Comparison of ENCODE assay signal across 23 cellular contexts in genomic region chr2:126678278-126679073, GRCh38. TPM values are rescaled to one million over a fixed set of nuclear protein-coding genes. Genes with fewer than 3 reads are reported as not detected.
DNase-seq lines count a peak whose midpoint lies in the region; ATAC-seq lines count a peak whose summit lies in the region.
"Had no signal": no experiment of that assay in that cellular context is flagged by ENCODE, and none has a peak within 500 bp of the region (broad histone marks: within the 10 kb centered on the region; RNA-seq: fewer than 3 reads in every experiment).

No MANE protein-coding gene starts in this region.

- H3K4me3 ChIP-seq in BLaER1 (no peak overlapping the region), right cardiac atrium (ENCODE audit: low read length) (no peak overlapping the region)
- H3K4me3 ChIP-seq: thoracic aorta had no signal

- H3K27ac ChIP-seq in BLaER1, result peak overlapping the region; percentile 55
- H3K27ac ChIP-seq in right cardiac atrium (ENCODE audit: low read length), result no peak overlapping the region
- H3K27ac ChIP-seq: thoracic aorta, WERI-Rb-1 had no signal

- H3K9ac ChIP-seq in BLaER1, result no peak overlapping the region

- H3K27me3 ChIP-seq in BLaER1, result no peaks in the 10 kb centered on the region
- H3K27me3 ChIP-seq in right cardiac atrium (ENCODE audit: control insufficient read depth, insufficient read depth), result no peaks in the 10 kb centered on the region

- peaks cover 9% of the 10 kb centered on the region for H3K9me3 Mint-ChIP-seq in activated CD4-positive, alpha-beta T cell treated with anti-CD3 and anti-CD28 coated beads, Interleukin-2, amount 10 ng/mL, durations not matched to agents 24 days and 14 days
- H3K9me3 Mint-ChIP-seq in activated T-helper 2 cell treated with anti-CD3 and anti-CD28 coated beads, Interferon-gamma antibody, Interleukin-2, Interleukin-4, amounts not matched to agents 10 μg/mL and 5 μg/mL and 100 μg/mL, durations not matched to agents 14 hours and 24 hours and 36 hours, result peaks cover 22% of the 10 kb centered on the region

- peaks cover 100% of the 10 kb centered on the region for H4K20me1 ChIP-seq in BLaER1

- no peaks in the 10 kb centered on the region for H3K27me3 Mint-ChIP-seq in activated CD4-positive, alpha-beta T cell treated with anti-CD3 and anti-CD28 coated beads, Interleukin-2, amount 10 ng/mL, durations not matched to agents 24 days and 14 days
- no peaks in the 10 kb centered on the region for H3K27me3 Mint-ChIP-seq in activated T-helper 2 cell treated with anti-CD3 and anti-CD28 coated beads, Interferon-gamma antibody, Interleukin-2, Interleukin-4, amounts not matched to agents 10 μg/mL and 5 μg/mL and 100 μg/mL, durations not matched to agents 14 hours and 24 hours and 36 hours (ENCODE audit: low read depth)

- peaks cover 66% of the 10 kb centered on the region for H3K36me3 Mint-ChIP-seq in activated CD4-positive, alpha-beta T cell treated with anti-CD3 and anti-CD28 coated beads, Interleukin-2, amount 10 ng/mL, durations not matched to agents 24 days and 14 days (ENCODE audit: low read depth)
- H3K36me3 Mint-ChIP-seq in activated T-helper 2 cell treated with anti-CD3 and anti-CD28 coated beads, Interferon-gamma antibody, Interleukin-2, Interleukin-4, amounts not matched to agents 10 μg/mL and 5 μg/mL and 100 μg/mL, durations not matched to agents 14 hours and 24 hours and 36 hours (ENCODE audit: low read depth), result peaks cover 81% of the 10 kb centered on the region

- peaks cover 29% of the 10 kb centered on the region for H3K4me1 Mint-ChIP-seq in activated CD4-positive, alpha-beta T cell treated with anti-CD3 and anti-CD28 coated beads, Interleukin-2, amount 10 ng/mL, durations not matched to agents 24 days and 14 days
- H3K4me1 Mint-ChIP-seq in activated T-helper 2 cell treated with anti-CD3 and anti-CD28 coated beads, Interferon-gamma antibody, Interleukin-2, Interleukin-4, amounts not matched to agents 10 μg/mL and 5 μg/mL and 100 μg/mL, durations not matched to agents 14 hours and 24 hours and 36 hours (ENCODE audit: low read depth), result peaks cover 22% of the 10 kb centered on the region

- H3K27ac Mint-ChIP-seq in activated CD4-positive, alpha-beta T cell treated with anti-CD3 and anti-CD28 coated beads, Interleukin-2, amount 10 ng/mL, durations not matched to agents 24 days and 14 days, result peak overlapping the region; percentile 46
- peak overlapping the region; percentile 64 for H3K27ac Mint-ChIP-seq in activated T-helper 2 cell treated with anti-CD3 and anti-CD28 coated beads, Interferon-gamma antibody, Interleukin-2, Interleukin-4, amounts not matched to agents 10 μg/mL and 5 μg/mL and 100 μg/mL, durations not matched to agents 14 hours and 24 hours and 36 hours

- H3K4me3 Mint-ChIP-seq in activated CD4-positive, alpha-beta T cell treated with anti-CD3 and anti-CD28 coated beads, Interleukin-2, amount 10 ng/mL, durations not matched to agents 24 days and 14 days, result no peak overlapping the region
- no peak overlapping the region for H3K4me3 Mint-ChIP-seq in activated T-helper 2 cell treated with anti-CD3 and anti-CD28 coated beads, Interferon-gamma antibody, Interleukin-2, Interleukin-4, amounts not matched to agents 10 μg/mL and 5 μg/mL and 100 μg/mL, durations not matched to agents 14 hours and 24 hours and 36 hours (ENCODE audit: low read depth)

- intact Hi-C loops in activated CD4-positive, alpha-beta T cell treated with anti-CD3 and anti-CD28 coated beads, Interleukin-2, amount 10 ng/mL, durations not matched to agents 24 days and 14 days (cut with micrococcal nuclease), result no loop called here
- intact Hi-C loops in activated T-helper 2 cell treated with anti-CD3 and anti-CD28 coated beads, Interferon-gamma antibody, Interleukin-2, Interleukin-4, amounts not matched to agents 10 μg/mL and 5 μg/mL and 100 μg/mL, durations not matched to agents 14 hours and 24 hours and 36 hours (cut with micrococcal nuclease), result no loop called here
- intact Hi-C loops in right cardiac atrium (cut with DNase I), result no loop called here

- peak; percentile 32 to 80 for ATAC-seq in right cardiac atrium
- ATAC-seq: esophagus mucosa, HCT116 had no signal

- 52% methylated on average over 13 of the region's 13 CpGs for WGBS in right cardiac atrium

- peaks cover 27% of the 10 kb centered on the region for H3K9me3 ChIP-seq in BLaER1
- no peaks in the 10 kb centered on the region for H3K9me3 ChIP-seq in right cardiac atrium (ENCODE audit: control insufficient read depth, low read length)

- peak overlapping the region; percentile 57 for H3K4me2 ChIP-seq in BLaER1

- peaks cover 97% of the 10 kb centered on the region for H3K36me3 ChIP-seq in BLaER1
- H3K36me3 ChIP-seq: WERI-Rb-1 had no signal

- H3K4me1 ChIP-seq in BLaER1 (peaks cover 36% of the 10 kb centered on the region), right cardiac atrium (ENCODE audit: control insufficient read depth, insufficient read depth, low read length) (no peaks in the 10 kb centered on the region)

- DNase-seq in activated CD4-positive, alpha-beta T cell treated with anti-CD3 and anti-CD28 coated beads, Interleukin-2, amount 10 ng/mL, durations not matched to agents 24 days and 14 days, result no peak
- DNase-seq in activated CD4-positive, alpha-beta T cell treated with anti-CD3 and anti-CD28 coated beads, Interleukin-2, amount 50 U/mL, for 4 hours, result no peak
- DNase-seq in activated T-helper 2 cell treated with anti-CD3 and anti-CD28 coated beads, Interferon-gamma antibody, Interleukin-2, Interleukin-4, amounts not matched to agents 10 μg/mL and 5 μg/mL and 100 μg/mL, durations not matched to agents 14 hours and 24 hours and 36 hours (ENCODE audit: low spot score), result no peak
- peak in 1 of 3 donors; percentile 68 for DNase-seq in right cardiac atrium
- DNase-seq in OCI-M1 (lab: John Stamatoyannopoulos, UW), result no peak
- DNase-seq in stimulated activated CD4-positive, alpha-beta T cell treated with anti-CD3 and anti-CD28 coated beads, Interleukin-4, amount 100 ng/mL, for 24 hours, result no peak
- no peak for DNase-seq in stimulated activated CD8-positive, alpha-beta memory T cell treated with anti-CD3 and anti-CD28 coated beads, Interleukin-4, amount 100 ng/mL, for 48 hours
- DNase-seq: activated effector memory CD4-positive, alpha-beta T cell treated with Interleukin-2 at 50 U/mL for 16 hours; C1 segment of cervical spinal cord; DMS 273 treated with DMSO at 0.1 percent for 48 hours; effector CD4-positive, alpha-beta T cell; KG1; midbrain; NCI-H2171; NCI-H69; SHP77 treated with DMSO at 0.1 percent for 48 hours; stimulated activated CD4-positive, alpha-beta T cell treated with anti-CD3 and anti-CD28 coated beads, Interleukin-12 subunit alpha, Interleukin-12 subunit beta, amount 100 ng/mL, for 4 hours; WERI-Rb-1 had no signal

RNA-seq across cellular contexts. Expression of gene GYPC, which starts 22.5 kb away (rescaled TPM):
- total RNA-seq in activated CD4-positive, alpha-beta T cell treated with anti-CD3 and anti-CD28 coated beads, Interleukin-2, amount 10 ng/mL, durations not matched to agents 24 days and 14 days, result 120 and 122 TPM in 2 replicates
- 119 and 128 TPM in 2 replicates for total RNA-seq in activated T-helper 2 cell treated with anti-CD3 and anti-CD28 coated beads, Interferon-gamma antibody, Interleukin-2, Interleukin-4, amounts not matched to agents 10 μg/mL and 5 μg/mL and 100 μg/mL, durations not matched to agents 14 hours and 24 hours and 36 hours
- total RNA-seq in right cardiac atrium, result 10 to 100 TPM; 83.2 to 98.1 (median 88.3) TPM
- 113 TPM for polyA plus RNA-seq in right cardiac atrium
- total RNA-seq: HT-29 had no signal
